8 cellular contexts compared by ENCODE assay signal in genomic region chr2:68320118-68320641, GRCh38.
DNase-seq lines count a peak whose midpoint lies in the region; ATAC-seq lines count a peak whose summit lies in the region.

No MANE protein-coding gene starts in this region.

- H3K27ac ChIP-seq in iPS-20b (ENCODE audit: low read length) (no peak overlapping the region), skin epidermis (peak overlapping the region in 19 of 21 experiments; percentile 76 to 95 (median 88))

- ATAC-seq in GM18520 (IDR thresholded peaks at IDR 0.05; ENCODE audit: unreplicated experiment), result no peak
- ATAC-seq in GM21526 (IDR thresholded peaks at IDR 0.05; ENCODE audit: low FRiP score, unreplicated experiment), result no peak

- H3K4me3 ChIP-seq in iPS-20b (ENCODE audit: low read length) (peak overlapping the region; percentile 75), skin epidermis (peak overlapping the region; percentile 40 to 72 (median 48))

- H3K9me3 ChIP-seq in iPS-20b (ENCODE audit: insufficient read depth, low read depth, low read length), result no peaks in the 10 kb centered on the region

- H3K27me3 ChIP-seq in iPS-20b (ENCODE audit: insufficient read depth, low read length), result peaks cover 69% of the 10 kb centered on the region

- DNase-seq in GM03348 (ENCODE audit: low spot score), result peak; percentile 9
- DNase-seq in NCI-H2081 (lab: John Stamatoyannopoulos, UW), result peak; percentile 52 to 73
- DNase-seq in amniotic epithelial cell (ENCODE audit: low read depth), result peak; percentile 37
- no peak for DNase-seq in activated effector memory CD4-positive, alpha-beta T cell treated with anti-CD3 and anti-CD28 coated beads, Interleukin-2, amount 50 U/mL, for 16 hours

- H3K9ac ChIP-seq in iPS-20b (ENCODE audit: low read depth, low read length), result no peak overlapping the region

- H3K4me1 ChIP-seq in iPS-20b (ENCODE audit: insufficient read depth, low read length), result peaks cover 3% of the 10 kb centered on the region; the same call in 1 of the 2 replicates

- no peaks in the 10 kb centered on the region for H3K36me3 ChIP-seq in iPS-20b (ENCODE audit: insufficient read depth, low read depth, low read length)
